15 cellular contexts compared by ENCODE assay signal in genomic region chr3:152335273-152335672, GRCh38.
A peak's percentile ranks its signal among the peaks of the same experiment; 100 is the strongest.
DNase-seq lines count a peak whose midpoint lies in the region; ATAC-seq, FAIRE-seq and TF ChIP-seq lines count a peak whose summit lies in the region.
"Had no signal": no experiment of that assay in that cellular context is flagged by ENCODE, and none has a peak within 500 bp of the region (broad histone marks: within the 10 kb centered on the region; RNA-seq: fewer than 3 reads in every experiment).

No MANE protein-coding gene starts in this region.

- H3K4me1 Mint-ChIP-seq in activated naive CD4-positive, alpha-beta T cell treated with anti-CD3 and anti-CD28 coated beads, Interleukin-2, amount 10 ng/mL, durations not matched to agents 7 days and 5 days = peaks cover 73% of the 10 kb centered on the region
- peaks cover 3% of the 10 kb centered on the region; the same call in 1 of the 2 replicates for H3K4me1 Mint-ChIP-seq in WTC11

- in situ Hi-C loops in GM12878 (cut with MboI) = no loop called here

- no peak for TF ChIP-seq EP300 in GM12878 (IDR thresholded peaks at IDR 0.05; ENCODE audit: borderline replicate concordance in 1 of 2, control insufficient read depth in 1 of 2, low read depth in 2 of 2, low read length in 2 of 2)

- DNase-seq in activated naive CD4-positive, alpha-beta T cell treated with anti-CD3 and anti-CD28 coated beads, Interleukin-2, amount 10 ng/mL, durations not matched to agents 7 days and 5 days = no peak
- no peak for DNase-seq in activated naive CD4-positive, alpha-beta T cell (lab: John Stamatoyannopoulos, UW)
- DNase-seq in GM12878 (ENCODE audit: low read depth, low spot score) = no peak
- no peak for DNase-seq in thoracic aorta (ENCODE audit: low spot score)
- no peak for DNase-seq in RPMI8226
- DNase-seq in WTC11 (ENCODE audit: low spot score) = no peak
- DNase-seq: activated CD4-positive, alpha-beta T cell treated with anti-CD3 and anti-CD28 coated beads for 1 hour; cortex of kidney; DMS79; NCI-H1436; NCI-H82; SK-N-SH; stimulated activated naive CD4-positive, alpha-beta T cell treated with Interleukin-2 at 50 U/mL for 16 hours had no signal

- no peaks in the 10 kb centered on the region for H3K27me3 ChIP-seq in GM12878 (replicated peaks in 1 of 2; ENCODE audit: control insufficient read depth in 2 of 2, insufficient read depth in 2 of 2, low read length in 1 of 2)
- H3K27me3 ChIP-seq in thoracic aorta (replicated peaks; ENCODE audit: insufficient read depth) = no peaks in the 10 kb centered on the region

- H3K4me1 ChIP-seq in GM12878 (ENCODE audit: control insufficient read depth, insufficient read depth, low read length) (peaks cover 38% of the 10 kb centered on the region), thoracic aorta (ENCODE audit: control insufficient read depth in 1 of 2, low read depth in 2 of 2) (peaks cover 56 to 96% of the 10 kb centered on the region in 2 donors)

- WGBS in GM12878 (ENCODE audit: insufficient coverage, insufficient replicate concordance, low lambda C conversion rate, missing lambda C conversion rate) = 26% methylated on average over 2 of the region's 2 CpGs

- no peaks in the 10 kb centered on the region for H4K20me1 ChIP-seq in GM12878 (ENCODE audit: control insufficient read depth, insufficient read depth)

- no peak for FAIRE-seq in GM12878 (lab: Jason Lieb, UNC)

- H3K9me3 ChIP-seq in GM12878 (replicated peaks; ENCODE audit: control insufficient read depth, insufficient read depth, low read length) (peaks cover 2% of the 10 kb centered on the region), thoracic aorta (no peaks in the 10 kb centered on the region)
- H3K9me3 ChIP-seq: SK-N-SH had no signal

- peak overlapping the region; percentile 67 for H3K27ac Mint-ChIP-seq in activated naive CD4-positive, alpha-beta T cell treated with anti-CD3 and anti-CD28 coated beads, Interleukin-2, amount 10 ng/mL, durations not matched to agents 7 days and 5 days
- no peak overlapping the region for H3K27ac Mint-ChIP-seq in WTC11

- H3K79me2 ChIP-seq in GM12878 (ENCODE audit: control insufficient read depth, insufficient read depth, low read length) = peaks cover 86% of the 10 kb centered on the region

- TF ChIP-seq CTCF in GM12878 (IDR thresholded peaks at IDR 0.05 in 2 of 3, conservative IDR thresholded peaks at IDR 0.05 in 1 of 3; ENCODE audit: control insufficient read depth in 2 of 3, extremely low read depth in 1 of 3, insufficient read depth in 1 of 3, low read depth in 3 of 3, low read length in 3 of 3) = no peak
- TF ChIP-seq CTCF in thoracic aorta (IDR thresholded peaks at IDR 0.05) = no peak
- no peak for TF ChIP-seq CTCF in WTC11 (IDR thresholded peaks at IDR 0.05)

- H3K36me3 ChIP-seq in GM12878 (ENCODE audit: control insufficient read depth in 2 of 2, insufficient read depth in 2 of 2, low read length in 1 of 2) (peaks cover 3 to 10% of the 10 kb centered on the region in 2 experiments), thoracic aorta (no peaks in the 10 kb centered on the region)

- peaks cover 62% of the 10 kb centered on the region for H3K36me3 Mint-ChIP-seq in activated naive CD4-positive, alpha-beta T cell treated with anti-CD3 and anti-CD28 coated beads, Interleukin-2, amount 10 ng/mL, durations not matched to agents 7 days and 5 days
- no peaks in the 10 kb centered on the region for H3K36me3 Mint-ChIP-seq in WTC11

- H2AFZ ChIP-seq in GM12878 (ENCODE audit: control insufficient read depth, low read depth, low read length) = no peak overlapping the region

- POLR2A ChIA-PET in GM12878 (lab: Charles Lee) (interaction anchor here (0.7 kb wide), 1 partner anchor 29 kb away, joined by 4 read pairs; no protein-coding TSS in a partner anchor), WTC11 (lab: Charles Lee) (no interaction called here)

- H3K27me3 Mint-ChIP-seq in activated naive CD4-positive, alpha-beta T cell treated with anti-CD3 and anti-CD28 coated beads, Interleukin-2, amount 10 ng/mL, durations not matched to agents 7 days and 5 days = no peaks in the 10 kb centered on the region
- no peaks in the 10 kb centered on the region; the same call in 1 of the 2 replicates for H3K27me3 Mint-ChIP-seq in WTC11 (ENCODE audit: low read depth)

- H3K27ac ChIP-seq in GM12878 (ENCODE audit: control insufficient read depth, insufficient read depth) = peak overlapping the region; percentile 47
- peak overlapping the region; percentile 24 to 91 for H3K27ac ChIP-seq in thoracic aorta

- H3K4me3 ChIP-seq in GM12878 = peak overlapping the region; percentile 1; the same call in 1 of the 2 replicates
- H3K4me3 ChIP-seq in thoracic aorta = no peak overlapping the region

- no peak overlapping the region for H3K4me3 Mint-ChIP-seq in activated naive CD4-positive, alpha-beta T cell treated with anti-CD3 and anti-CD28 coated beads, Interleukin-2, amount 10 ng/mL, durations not matched to agents 7 days and 5 days
- no peak overlapping the region for H3K4me3 Mint-ChIP-seq in WTC11

- no TSS peak for BruUV-seq in GM12878 (replicated peaks; lab: Mats Ljungman, UMichigan)

- peak overlapping the region; percentile 68 for H3K4me2 ChIP-seq in GM12878 (ENCODE audit: control insufficient read depth, insufficient read depth)
- H3K4me2 ChIP-seq: SK-N-SH had no signal

- H3K9me3 Mint-ChIP-seq in activated naive CD4-positive, alpha-beta T cell treated with anti-CD3 and anti-CD28 coated beads, Interleukin-2, amount 10 ng/mL, durations not matched to agents 7 days and 5 days = no peaks in the 10 kb centered on the region
- H3K9me3 Mint-ChIP-seq in WTC11 = no peaks in the 10 kb centered on the region

- CTCF ChIA-PET in activated naive CD4-positive, alpha-beta T cell treated with anti-CD3 and anti-CD28 coated beads, Interleukin-2, amount 10 ng/mL, durations not matched to agents 7 days and 5 days (lab: Charles Lee) = interaction anchor here (0.9 kb wide), 1 partner anchor 1561 kb away, joined by 3 read pairs; no protein-coding TSS in a partner anchor
- CTCF ChIA-PET in GM12878 (lab: Yijun Ruan, JAX) = interaction anchor here (1.3 kb wide), 1 partner anchor 10 kb away, joined by 3 read pairs; no protein-coding TSS in a partner anchor
- CTCF ChIA-PET in WTC11 (lab: Charles Lee) = no interaction called here

- TF ChIP-seq POLR2A in GM12878 (IDR thresholded peaks at IDR 0.05; ENCODE audit: low read depth, low read length) = no peak

- RAD21 ChIA-PET in GM12878 (lab: Charles Lee; ENCODE audit: unreplicated experiment) = interaction anchor here (0.7 to 1.5 kb wide), 2 partner anchors 24 to 56 kb away, joined by 3 read pairs; no protein-coding TSS in a partner anchor

- no peak for TF ChIP-seq RAD21 in GM12878 (IDR thresholded peaks at IDR 0.05; ENCODE audit: insufficient read depth, low read depth, low read length)

- H3K9ac ChIP-seq in GM12878 (ENCODE audit: control insufficient read depth, insufficient read depth, low read length) = no peak overlapping the region
- H3K9ac ChIP-seq: SK-N-SH had no signal

- peak; percentile 32 for ATAC-seq in HG02938 (IDR thresholded peaks at IDR 0.05; ENCODE audit: unreplicated experiment)
- peak; percentile 16 for ATAC-seq in GM12878
- ATAC-seq in thoracic aorta (ENCODE audit: insufficient number of reproducible peaks, low FRiP score, low read depth) = no peak
- no peak for ATAC-seq in SK-N-SH treated with all-trans-retinoic acid at 6 μM for 48 hours
- no peak for ATAC-seq in WTC11

- intact Hi-C loops in GM12878 (cut with micrococcal nuclease; ENCODE audit: unreplicated experiment) = no loop called here

- SMC1A ChIA-PET in GM12878 (lab: Charles Lee; ENCODE audit: uncharacterized antibody, unreplicated experiment) = no interaction called here

TF ChIP-seq in GM12878, 131 proteins besides CTCF, POLR2A, EP300 and RAD21 (continues in another document):
- no peak for TF ChIP-seq SPI1 (IDR thresholded peaks at IDR 0.05; ENCODE audit: borderline replicate concordance, insufficient read depth, low read depth, low read length)
- no peak for TF ChIP-seq NR2C2 (IDR thresholded peaks at IDR 0.05; ENCODE audit: borderline replicate concordance, control insufficient read depth, insufficient read length, low read depth)
- no peak for TF ChIP-seq MEF2B (IDR thresholded peaks at IDR 0.05; ENCODE audit: partially characterized antibody, poor library complexity, severe bottlenecking)
- TF ChIP-seq IKZF1 (conservative IDR thresholded peaks at IDR 0.05) = no peak

TF ChIP-seq in SK-N-SH treated with all-trans-retinoic acid at 6 μM for 48 hours, 23 proteins besides CTCF, POLR2A, EP300 and RAD21 (continues in another document):
- no peak for TF ChIP-seq SNAI2 (CRISPR knock-in tag; IDR thresholded peaks at IDR 0.05)
- no peak for TF ChIP-seq RARB (CRISPR knock-in tag; IDR thresholded peaks at IDR 0.05)
- no peak for TF ChIP-seq ZNF565 (CRISPR knock-in tag; conservative IDR thresholded peaks at IDR 0.05; ENCODE audit: low read depth)
- TF ChIP-seq ZFP30 (CRISPR knock-in tag; IDR thresholded peaks at IDR 0.05) = no peak
- no peak for TF ChIP-seq OSR1 (CRISPR knock-in tag; IDR thresholded peaks at IDR 0.05)

TF ChIP-seq in WTC11, 78 proteins besides CTCF, POLR2A, EP300 and RAD21:
- TF ChIP-seq IRF2 (CRISPR knock-in tag; IDR thresholded peaks at IDR 0.05; ENCODE audit: borderline replicate concordance, low read depth) (no peak), NFATC4 (CRISPR knock-in tag; IDR thresholded peaks at IDR 0.05) (no peak)

Comparison
In these comparisons a context has a peak if more than half of its experiments do, and no peak if none do; other contexts are left out.
1. ATAC-seq: peak in HG02938 (single experiment) and GM12878 (single experiment); none in thoracic aorta (single experiment), SK-N-SH treated with all-trans-retinoic acid at 6 μM for 48 hours (single experiment) and WTC11 (single experiment).